In the genomic region with DNA sequence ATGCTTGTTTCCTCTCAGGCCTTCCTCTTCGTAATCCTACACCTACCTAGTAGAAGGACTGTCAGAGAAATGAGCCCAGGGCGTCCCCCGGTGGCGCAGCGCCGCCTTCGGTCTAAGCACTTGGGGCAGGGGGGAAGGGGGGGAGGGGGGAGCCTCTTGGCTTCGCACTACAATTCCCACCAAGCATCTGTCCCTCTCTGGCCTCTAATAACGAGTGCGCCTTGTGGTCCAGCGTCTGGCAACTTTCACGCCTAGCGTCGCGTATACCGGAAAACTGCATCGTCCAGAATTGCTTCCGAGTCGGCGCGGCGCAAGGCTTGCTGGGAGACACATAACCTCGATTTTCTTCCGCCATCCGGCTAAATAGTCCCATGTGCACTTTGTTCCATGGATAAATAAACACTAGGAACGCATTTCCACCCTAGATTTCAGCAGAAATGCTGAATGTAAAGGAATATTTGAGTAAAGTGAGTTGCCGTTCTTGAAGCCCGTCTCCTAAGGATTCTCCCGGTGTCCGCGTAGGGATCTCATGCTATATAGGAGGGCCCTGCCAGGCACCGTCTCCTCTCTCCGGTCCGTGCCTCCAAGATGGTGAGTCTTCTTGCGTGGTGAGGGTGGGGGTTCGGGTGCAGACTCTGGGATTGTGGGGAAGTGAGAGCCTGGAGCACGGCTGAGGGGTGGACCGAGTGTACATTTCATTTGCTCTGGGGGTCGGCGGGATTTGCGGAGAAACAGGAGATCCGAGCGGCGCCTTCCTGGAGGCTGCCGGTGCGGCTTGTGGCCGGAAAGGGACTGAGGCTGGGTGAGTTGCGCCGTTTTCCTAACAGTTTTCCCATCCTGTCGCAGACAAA, we compare ENCODE assay signal across 8 cellular contexts. TPM values are rescaled to one million over a fixed set of nuclear protein-coding genes. Genes with fewer than 3 reads are reported as not detected.
A peak's percentile ranks its signal among the peaks of the same experiment; 100 is the strongest.
DNase-seq lines count a peak whose midpoint lies in the region; ATAC-seq and TF ChIP-seq lines count a peak whose summit lies in the region.

Gene RPS26, plus strand, starts transcription at position 340 of the 851 bp plus-strand sequence. Its CDS starts 249 bp downstream, at position 589.

- peak; percentile 93 for ATAC-seq in HG03442 (IDR thresholded peaks at IDR 0.05; ENCODE audit: unreplicated experiment)
- peak; percentile 92 for ATAC-seq in activated CD4-positive, alpha-beta T cell treated with anti-CD3 and anti-CD28 coated beads for 36 hours

- intact Hi-C loops in activated CD4-positive, alpha-beta T cell treated with anti-CD3 and anti-CD28 coated beads for 36 hours (cut with DNase I, micrococcal nuclease): loop anchor here (1.0 to 10.0 kb wide), 20 partner anchors 21 to 318 kb away; partner anchors contain the start of genes IKZF4 (in 2 of the 2), NABP2 (in 2 of the 2), PA2G4 (in 2 of the 2) and SARNP (in 2 of the 2)

- POLR2A ChIA-PET in BJ (lab: Charles Lee): no interaction called here
- POLR2A ChIA-PET in activated CD4-positive, alpha-beta T cell treated with anti-CD3 and anti-CD28 coated beads for 36 hours (lab: Charles Lee): interaction anchor here (1.4 kb wide), 1 partner anchor 62 kb away, joined by 4 read pairs; the partner anchor contains the start of gene PA2G4

- peaks cover 61% of the 10 kb centered on the region for H3K4me1 Mint-ChIP-seq in activated CD4-positive, alpha-beta T cell treated with anti-CD3 and anti-CD28 coated beads for 36 hours

- H3K27ac Mint-ChIP-seq in activated CD4-positive, alpha-beta T cell treated with anti-CD3 and anti-CD28 coated beads for 36 hours: peak within 1 kb of the TSS; percentile 99

- no peaks in the 10 kb centered on the region for H3K27me3 ChIP-seq in BJ (ENCODE audit: control insufficient read depth, insufficient read depth, low read length)

- peaks cover 6% of the 10 kb centered on the region for H3K36me3 ChIP-seq in BJ (ENCODE audit: control insufficient read depth, insufficient read depth, low read length)

- H3K4me3 Mint-ChIP-seq in activated CD4-positive, alpha-beta T cell treated with anti-CD3 and anti-CD28 coated beads for 36 hours: peak within 1 kb of the TSS; percentile 91

- TF ChIP-seq CTCF in BJ (IDR thresholded peaks at IDR 0.05; ENCODE audit: insufficient read depth, low read depth, low read length) (peak; percentile 58), choroid plexus epithelial cell (conservative IDR thresholded peaks at IDR 0.05; ENCODE audit: low read depth, low read length) (peak; percentile 54)

- H3K4me3 ChIP-seq in BJ (ENCODE audit: low read depth, low read length) (peak within 1 kb of the TSS; percentile 81), choroid plexus epithelial cell (ENCODE audit: low read depth, low read length) (peak within 1 kb of the TSS; percentile 98)

- no peaks in the 10 kb centered on the region for H3K9me3 Mint-ChIP-seq in activated CD4-positive, alpha-beta T cell treated with anti-CD3 and anti-CD28 coated beads for 36 hours (ENCODE audit: low read depth)

- DNase-seq in BJ (ENCODE audit: low read depth) (peak; percentile 95), GM19238 (ENCODE audit: insufficient read length, low spot score) (peak; percentile 69), NCI-H510A treated with DMSO at 0.1 percent for 48 hours (lab: John Stamatoyannopoulos, UW) (peak; percentile 99), choroid plexus epithelial cell (ENCODE audit: low read depth) (peak; percentile 100), kidney glomerular epithelial cell (lab: John Stamatoyannopoulos, UW) (peak; percentile 97)
- DNase-seq in activated CD4-positive, alpha-beta T cell treated with anti-CD3 and anti-CD28 coated beads for 36 hours: peak; percentile 97
- peak; percentile 66 to 74 for DNase-seq in stimulated activated CD4-positive, alpha-beta T cell treated with anti-CD3 and anti-CD28 coated beads, Interleukin-1b, Interleukin-23, amount 100 ng/mL, for 1 hour (ENCODE audit: low read depth in 2 of 2)

- H3K27me3 Mint-ChIP-seq in activated CD4-positive, alpha-beta T cell treated with anti-CD3 and anti-CD28 coated beads for 36 hours: no peaks in the 10 kb centered on the region

- peaks cover 40% of the 10 kb centered on the region for H3K36me3 Mint-ChIP-seq in activated CD4-positive, alpha-beta T cell treated with anti-CD3 and anti-CD28 coated beads for 36 hours (ENCODE audit: low read depth)

- CTCF ChIA-PET in BJ (lab: Yijun Ruan, JAX): interaction anchor here (2.0 to 3.4 kb wide), 2 partner anchors 13 to 46 kb away, joined by 9 to 27 read pairs; no protein-coding TSS in a partner anchor
- CTCF ChIA-PET in activated CD4-positive, alpha-beta T cell treated with anti-CD3 and anti-CD28 coated beads for 36 hours (lab: Charles Lee): interaction anchor here (1.1 to 2.6 kb wide), 5 partner anchors 12 to 304 kb away, joined by 3 to 19 read pairs (median 4); no protein-coding TSS in a partner anchor

RNA-seq across cellular contexts. Expression of gene RPS26, which starts in this region (rescaled TPM):
- 635 and 868 TPM in 2 replicates for polyA plus RNA-seq in BJ (2011; rRNA removed)
- 282 and 579 TPM in 2 replicates for polyA minus RNA-seq in BJ (2011; rRNA and poly(A)+ RNA removed)
- total RNA-seq in activated CD4-positive, alpha-beta T cell treated with anti-CD3 and anti-CD28 coated beads for 36 hours: 10 to 100 TPM; 33.9 to 64.0 TPM

Comparison
In these comparisons a context has a peak if more than half of its experiments do, and no peak if none do; other contexts are left out.
1. Peak in every context shown above with its lines: DNase-seq, ATAC-seq and H3K4me3 ChIP-seq.